8 cellular contexts compared by ENCODE assay signal in the genomic region with DNA sequence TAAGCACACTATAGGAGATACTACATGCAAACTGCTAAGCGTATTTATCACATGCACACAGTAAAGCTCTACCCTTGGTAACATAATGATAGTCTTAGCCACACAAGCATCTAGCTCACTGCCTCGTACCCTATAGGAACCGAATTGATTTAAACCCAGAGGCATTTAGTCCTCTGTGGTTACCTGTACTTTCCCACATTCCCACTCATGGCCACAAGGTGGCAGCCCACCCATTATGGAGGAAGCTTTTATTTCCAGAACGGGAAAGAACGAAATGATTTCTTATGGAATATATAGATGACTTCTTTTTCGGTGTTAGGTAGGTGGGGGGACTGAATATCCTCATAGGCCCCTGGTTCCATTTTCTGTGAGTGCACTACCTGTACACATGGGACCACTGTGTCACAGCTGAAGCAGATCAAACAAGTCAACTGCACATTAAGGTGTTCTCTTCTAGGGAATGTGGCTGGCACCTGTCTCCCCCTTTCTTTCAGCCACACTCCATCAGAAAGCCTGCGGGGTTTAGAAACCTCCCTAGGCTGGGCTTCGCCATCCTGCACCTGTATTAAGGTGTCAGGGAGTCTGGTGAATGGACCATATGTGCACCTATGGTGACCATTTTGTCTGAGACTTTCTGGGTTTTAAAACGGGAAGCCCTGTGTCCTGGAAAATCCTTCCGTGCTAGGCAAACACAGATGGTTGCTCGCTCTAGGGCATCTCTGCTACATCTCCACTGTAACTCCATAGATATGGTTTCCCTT.
DNase-seq lines count a peak whose midpoint lies in the region; ATAC-seq, FAIRE-seq and TF ChIP-seq lines count a peak whose summit lies in the region.

No MANE protein-coding gene starts in this region.

- H3K27ac ChIP-seq in neutrophil (no peak overlapping the region), tibial artery (peak overlapping the region in 1 of 2 donors; percentile 2)

- peak; percentile 68 for ATAC-seq in HG03460 (IDR thresholded peaks at IDR 0.05; ENCODE audit: unreplicated experiment)

- peak; percentile 22 for TF ChIP-seq CTCF in neutrophil (IDR thresholded peaks at IDR 0.05)
- TF ChIP-seq CTCF in tibial artery (IDR thresholded peaks at IDR 0.05): peak; percentile 84 to 87

- H3K4me3 ChIP-seq in neutrophil (ENCODE audit: low read depth in 1 of 2, low read length in 1 of 2): no peak overlapping the region
- no peak overlapping the region for H3K4me3 ChIP-seq in tibial artery

- H3K4me1 ChIP-seq in neutrophil (ENCODE audit: control insufficient read depth in 1 of 2, insufficient read depth in 1 of 2, low read depth in 1 of 2, low read length in 1 of 2) (no peaks in the 10 kb centered on the region), tibial artery (peaks cover 0 to 49% (median 33%) of the 10 kb centered on the region in 4 donors)

- H3K27me3 ChIP-seq in neutrophil: peaks cover 20% of the 10 kb centered on the region
- no peaks in the 10 kb centered on the region for H3K27me3 ChIP-seq in tibial artery

- FAIRE-seq in A204.1 (lab: Jason Lieb, UNC) (peak; percentile 74), GM12891 (lab: Jason Lieb, UNC) (peak; percentile 92)

- H3K36me3 ChIP-seq in neutrophil (no peaks in the 10 kb centered on the region), tibial artery (no peaks in the 10 kb centered on the region)

- intact Hi-C loops in tibial artery (cut with DNase I; ENCODE audit: low total_unique reads): loop anchor here (2.0 to 10.0 kb wide), 2 partner anchors 303 to 315 kb away; no protein-coding TSS in a partner anchor

- H3K9me3 ChIP-seq in neutrophil (no peaks in the 10 kb centered on the region), tibial artery (no peaks in the 10 kb centered on the region)

- DNase-seq in GM12891 (ENCODE audit: insufficient read length, low spot score): peak; percentile 25
- DNase-seq in NCI-H82 treated with DMSO at 0.1 percent for 48 hours (lab: John Stamatoyannopoulos, UW; ENCODE audit: unreplicated experiment): peak; percentile 17
- DNase-seq in activated T-cell treated with anti-CD3 and anti-CD28 coated beads for 24 hours (ENCODE audit: low read depth): peak; percentile 48
- DNase-seq in fibroblast of peridontal ligament (ENCODE audit: extremely low read depth): peak; percentile 77
- peak; percentile 80 to 82 for DNase-seq in tibial artery

- TF ChIP-seq POLR2A in GM12891 (IDR thresholded peaks at IDR 0.05; ENCODE audit: low read depth, low read length): no peak

TF ChIP-seq in GM12891, 5 proteins besides CTCF, POLR2A, EP300 and RAD21:
- TF ChIP-seq TAF1 (IDR thresholded peaks at IDR 0.05; ENCODE audit: low read depth, low read length) (no peak), PAX5 (IDR thresholded peaks at IDR 0.05; ENCODE audit: insufficient read depth, low read length, severe bottlenecking) (no peak), SPI1 (IDR thresholded peaks at IDR 0.05; ENCODE audit: low read depth, low read length) (no peak), POLR2AphosphoS5 (IDR thresholded peaks at IDR 0.05; ENCODE audit: low read depth, low read length) (no peak), POU2F2 (IDR thresholded peaks at IDR 0.05; ENCODE audit: low read depth, low read length) (no peak)

Comparison
In these comparisons a context has a peak if more than half of its experiments do, and no peak if none do; other contexts are left out.
1. DNase-seq: peak in every context shown above with its lines; median percentile 81 in tibial artery; 77 in fibroblast of peridontal ligament; 48 in activated T-cell treated with anti-CD3 and anti-CD28 coated beads for 24 hours; 25 in GM12891; 17 in NCI-H82 treated with DMSO at 0.1 percent for 48 hours.